In genomic region chr17:80416260-80416939, GRCh38 we compare ENCODE assay signal across 8 cellular contexts. TPM values are rescaled to one million over a fixed set of nuclear protein-coding genes. Genes with fewer than 3 reads are reported as not detected.
DNase-seq lines count a peak whose midpoint lies in the region; ATAC-seq and TF ChIP-seq lines count a peak whose summit lies in the region.

No MANE protein-coding gene starts in this region.

- intact Hi-C loops in activated CD4-positive, alpha-beta T cell treated with anti-CD3 and anti-CD28 coated beads, Interleukin-2, amount 10 ng/mL, durations not matched to agents 24 days and 14 days (cut with micrococcal nuclease): no loop called here
- intact Hi-C loops in activated CD8-positive, alpha-beta T cell treated with anti-CD3 and anti-CD28 coated beads for 36 hours (cut with micrococcal nuclease): no loop called here

- H3K9me3 ChIP-seq in iPS-15b (ENCODE audit: control insufficient read depth, insufficient read depth, low read length): no peaks in the 10 kb centered on the region

- H3K9me3 Mint-ChIP-seq in activated CD4-positive, alpha-beta T cell treated with anti-CD3 and anti-CD28 coated beads, Interleukin-2, amount 10 ng/mL, durations not matched to agents 24 days and 14 days: no peaks in the 10 kb centered on the region
- no peaks in the 10 kb centered on the region for H3K9me3 Mint-ChIP-seq in activated CD8-positive, alpha-beta T cell treated with anti-CD3 and anti-CD28 coated beads for 36 hours
- no peaks in the 10 kb centered on the region for H3K9me3 Mint-ChIP-seq in stimulated activated effector memory CD8-positive, alpha-beta T cell treated with anti-CD3 and anti-CD28 coated beads, Interleukin-12 subunit alpha, Interleukin-12 subunit beta, amount 100 ng/mL, for 72 hours

- peaks cover 16% of the 10 kb centered on the region for H3K27me3 ChIP-seq in iPS-15b (ENCODE audit: control insufficient read depth, insufficient read depth, low read length)

- H3K27me3 Mint-ChIP-seq in activated CD4-positive, alpha-beta T cell treated with anti-CD3 and anti-CD28 coated beads, Interleukin-2, amount 10 ng/mL, durations not matched to agents 24 days and 14 days: peaks cover 24% of the 10 kb centered on the region
- peaks cover 10% of the 10 kb centered on the region for H3K27me3 Mint-ChIP-seq in activated CD8-positive, alpha-beta T cell treated with anti-CD3 and anti-CD28 coated beads for 36 hours

- no peaks in the 10 kb centered on the region for H3K4me1 ChIP-seq in iPS-15b (ENCODE audit: control insufficient read depth, insufficient read depth, low read length)

- H3K36me3 ChIP-seq in iPS-15b (ENCODE audit: control insufficient read depth, insufficient read depth, low read length): no peaks in the 10 kb centered on the region

- no peak for ATAC-seq in activated CD8-positive, alpha-beta T cell treated with anti-CD3 and anti-CD28 coated beads for 36 hours
- ATAC-seq in stimulated activated effector memory CD8-positive, alpha-beta T cell treated with anti-CD3 and anti-CD28 coated beads, Interleukin-12 subunit alpha, Interleukin-12 subunit beta, amount 100 ng/mL, for 72 hours: no peak
- ATAC-seq in GM18861 (IDR thresholded peaks at IDR 0.05; ENCODE audit: unreplicated experiment): no peak

- no peak overlapping the region for H3K9ac ChIP-seq in iPS-15b (ENCODE audit: low read depth, low read length)

- peaks cover 12% of the 10 kb centered on the region for H3K4me1 Mint-ChIP-seq in activated CD4-positive, alpha-beta T cell treated with anti-CD3 and anti-CD28 coated beads, Interleukin-2, amount 10 ng/mL, durations not matched to agents 24 days and 14 days
- peaks cover 22% of the 10 kb centered on the region for H3K4me1 Mint-ChIP-seq in activated CD8-positive, alpha-beta T cell treated with anti-CD3 and anti-CD28 coated beads for 36 hours (ENCODE audit: low read depth)
- H3K4me1 Mint-ChIP-seq in stimulated activated effector memory CD8-positive, alpha-beta T cell treated with anti-CD3 and anti-CD28 coated beads, Interleukin-12 subunit alpha, Interleukin-12 subunit beta, amount 100 ng/mL, for 72 hours: peaks cover 41% of the 10 kb centered on the region

- no peak for TF ChIP-seq CTCF in activated CD8-positive, alpha-beta T cell treated with anti-CD3 and anti-CD28 coated beads for 36 hours (IDR thresholded peaks at IDR 0.05)

- H3K36me3 Mint-ChIP-seq in activated CD4-positive, alpha-beta T cell treated with anti-CD3 and anti-CD28 coated beads, Interleukin-2, amount 10 ng/mL, durations not matched to agents 24 days and 14 days (ENCODE audit: low read depth): peaks cover 3% of the 10 kb centered on the region
- H3K36me3 Mint-ChIP-seq in activated CD8-positive, alpha-beta T cell treated with anti-CD3 and anti-CD28 coated beads for 36 hours (ENCODE audit: low read depth): peaks cover 2% of the 10 kb centered on the region
- peaks cover 26% of the 10 kb centered on the region for H3K36me3 Mint-ChIP-seq in stimulated activated effector memory CD8-positive, alpha-beta T cell treated with anti-CD3 and anti-CD28 coated beads, Interleukin-12 subunit alpha, Interleukin-12 subunit beta, amount 100 ng/mL, for 72 hours

- peak overlapping the region; percentile 90 for H3K4me3 Mint-ChIP-seq in activated CD4-positive, alpha-beta T cell treated with anti-CD3 and anti-CD28 coated beads, Interleukin-2, amount 10 ng/mL, durations not matched to agents 24 days and 14 days
- peak overlapping the region; percentile 81 for H3K4me3 Mint-ChIP-seq in activated CD8-positive, alpha-beta T cell treated with anti-CD3 and anti-CD28 coated beads for 36 hours
- peak overlapping the region; percentile 83 for H3K4me3 Mint-ChIP-seq in stimulated activated effector memory CD8-positive, alpha-beta T cell treated with anti-CD3 and anti-CD28 coated beads, Interleukin-12 subunit alpha, Interleukin-12 subunit beta, amount 100 ng/mL, for 72 hours

- CTCF ChIA-PET in activated CD8-positive, alpha-beta T cell treated with anti-CD3 and anti-CD28 coated beads for 36 hours (lab: Charles Lee): interaction anchor here (0.7 to 1.8 kb wide), 4 partner anchors 8 to 407 kb away, joined by 3 to 5 read pairs (median 4); partner anchors contain the start of gene GAA

- POLR2A ChIA-PET in activated CD8-positive, alpha-beta T cell treated with anti-CD3 and anti-CD28 coated beads for 36 hours (lab: Charles Lee): interaction anchor here (1.5 kb wide), 1 partner anchor 11 kb away, joined by 4 read pairs; no protein-coding TSS in a partner anchor

- peak overlapping the region; percentile 62 for H3K27ac Mint-ChIP-seq in activated CD4-positive, alpha-beta T cell treated with anti-CD3 and anti-CD28 coated beads, Interleukin-2, amount 10 ng/mL, durations not matched to agents 24 days and 14 days
- peak overlapping the region; percentile 57 for H3K27ac Mint-ChIP-seq in activated CD8-positive, alpha-beta T cell treated with anti-CD3 and anti-CD28 coated beads for 36 hours
- H3K27ac Mint-ChIP-seq in stimulated activated effector memory CD8-positive, alpha-beta T cell treated with anti-CD3 and anti-CD28 coated beads, Interleukin-12 subunit alpha, Interleukin-12 subunit beta, amount 100 ng/mL, for 72 hours: peak overlapping the region; percentile 75

- H3K4me3 ChIP-seq in iPS-15b (ENCODE audit: low read depth, low read length): peak overlapping the region; percentile 87

- no peak for DNase-seq in activated CD4-positive, alpha-beta T cell treated with anti-CD3 and anti-CD28 coated beads, Interleukin-2, amount 10 ng/mL, durations not matched to agents 24 days and 14 days
- no peak for DNase-seq in activated CD4-positive, alpha-beta T cell treated with anti-CD3 and anti-CD28 coated beads for 1 hour
- no peak for DNase-seq in activated CD8-positive, alpha-beta T cell treated with anti-CD3 and anti-CD28 coated beads for 36 hours
- no peak for DNase-seq in stimulated activated effector memory CD8-positive, alpha-beta T cell treated with anti-CD3 and anti-CD28 coated beads, Interleukin-12 subunit alpha, Interleukin-12 subunit beta, amount 100 ng/mL, for 72 hours (ENCODE audit: low spot score in 2 of 2)
- no peak for DNase-seq in NK-92 treated with Interleukin-12 subunit alpha and Interleukin-12 subunit beta, amount 100 ng/mL, for 24 hours (lab: John Stamatoyannopoulos, UW)
- no peak for DNase-seq in NCI-H526 treated with DMSO at 0.1 percent for 48 hours (lab: John Stamatoyannopoulos, UW)

RNA-seq across cellular contexts. Expression of gene ENDOV, which starts 1.4 kb away (rescaled TPM):
- total RNA-seq in activated CD4-positive, alpha-beta T cell treated with anti-CD3 and anti-CD28 coated beads, Interleukin-2, amount 10 ng/mL, durations not matched to agents 24 days and 14 days: 16.3 and 16.4 TPM in 2 replicates
- total RNA-seq in activated CD8-positive, alpha-beta T cell treated with anti-CD3 and anti-CD28 coated beads for 36 hours: 10 to 100 TPM; 16.8 to 18.1 TPM
